Comparison of ENCODE assay signal across 8 cellular contexts in genomic region chr13:110387451-110388140, GRCh38.
DNase-seq lines count a peak whose midpoint lies in the region; ATAC-seq and TF ChIP-seq lines count a peak whose summit lies in the region.

No MANE protein-coding gene starts in this region.

- H3K4me1 ChIP-seq in cardiac muscle cell (ENCODE audit: low read depth) (peaks cover 16% of the 10 kb centered on the region), skeletal muscle satellite cell (ENCODE audit: control insufficient read depth, insufficient read depth, low read length) (peaks cover 50% of the 10 kb centered on the region)

- TF ChIP-seq CTCF in GM10266 (IDR thresholded peaks at IDR 0.05; ENCODE audit: control insufficient read depth, insufficient read depth, low read depth, missing control alignments) (no peak), NB4 (IDR thresholded peaks at IDR 0.05; ENCODE audit: low read depth, low read length) (no peak), cardiac muscle cell (IDR thresholded peaks at IDR 0.05; ENCODE audit: low read depth, low read length) (no peak)

- no peak for TF ChIP-seq POLR2A in NB4 (IDR thresholded peaks at IDR 0.05; ENCODE audit: extremely low read depth, insufficient read length)

- H3K4me2 ChIP-seq in skeletal muscle satellite cell (ENCODE audit: low read length) = peak overlapping the region; percentile 78

- no peaks in the 10 kb centered on the region for H3K9me3 ChIP-seq in cardiac muscle cell (ENCODE audit: low read depth)
- H3K9me3 ChIP-seq in skeletal muscle satellite cell (replicated peaks; ENCODE audit: low read length) = peaks cover 3% of the 10 kb centered on the region

- H3K27ac ChIP-seq in cardiac muscle cell = peak overlapping the region; percentile 73

- H3K4me3 ChIP-seq in NB4 (ENCODE audit: low read depth, low read length) (no peak overlapping the region), cardiac muscle cell (no peak overlapping the region), skeletal muscle satellite cell (ENCODE audit: low read length) (peak overlapping the region; percentile 46)

- H3K9ac ChIP-seq in skeletal muscle satellite cell (ENCODE audit: low read depth, low read length) = peak overlapping the region; percentile 85

- peak; percentile 91 for ATAC-seq in GM21786 (IDR thresholded peaks at IDR 0.05; ENCODE audit: unreplicated experiment)

- H3K27me3 ChIP-seq in cardiac muscle cell = no peaks in the 10 kb centered on the region
- no peaks in the 10 kb centered on the region for H3K27me3 ChIP-seq in skeletal muscle satellite cell (ENCODE audit: control insufficient read depth, insufficient read depth, low read length)

- DNase-seq in GM10266 (ENCODE audit: extremely low spot score) = peak; percentile 45
- DNase-seq in NB4 (ENCODE audit: low read depth) = peak; percentile 37
- peak in 1 of 2 donors; percentile 59 for DNase-seq in cardiac muscle cell (ENCODE audit: low read depth in 1 of 2, low spot score in 1 of 2)
- DNase-seq in activated effector memory CD4-positive, alpha-beta T cell treated with anti-CD3 and anti-CD28 coated beads, Interleukin-2, amount 50 U/mL, for 16 hours = no peak
- no peak for DNase-seq in activated CD8-positive, alpha-beta memory T cell treated with anti-CD3 and anti-CD28 coated beads for 24 hours
- no peak for DNase-seq in T-helper 2 cell

- H3K36me3 ChIP-seq in cardiac muscle cell = no peaks in the 10 kb centered on the region
- H3K36me3 ChIP-seq in skeletal muscle satellite cell (ENCODE audit: insufficient read depth, low read length) = peaks cover 14% of the 10 kb centered on the region

Comparison
In these comparisons a context has a peak if more than half of its experiments do, and no peak if none do; other contexts are left out.
1. DNase-seq: peak in GM10266 (single experiment) and NB4 (single experiment); none in activated effector memory CD4-positive, alpha-beta T cell treated with anti-CD3 and anti-CD28 coated beads, Interleukin-2, amount 50 U/mL, for 16 hours (single experiment), activated CD8-positive, alpha-beta memory T cell treated with anti-CD3 and anti-CD28 coated beads for 24 hours (single experiment) and T-helper 2 cell (0 of 5).